8 cellular contexts compared by ENCODE assay signal in genomic region chr6:16130437-16130891, GRCh38. TPM values are rescaled to one million over a fixed set of nuclear protein-coding genes. Genes with fewer than 3 reads are reported as not detected.
A peak's percentile ranks its signal among the peaks of the same experiment; 100 is the strongest.
DNase-seq lines count a peak whose midpoint lies in the region; ATAC-seq and TF ChIP-seq lines count a peak whose summit lies in the region.

No MANE protein-coding gene starts in this region.

- CTCF ChIA-PET in CD4-positive, alpha-beta memory T cell (lab: Charles Lee; ENCODE audit: partially characterized antibody), result interaction anchor here (0.7 to 3.7 kb wide), 7 partner anchors 18 to 461 kb away, joined by 3 to 22 read pairs (median 4); no protein-coding TSS in a partner anchor
- CTCF ChIA-PET in IMR-90 (lab: Yijun Ruan, JAX), result interaction anchor here (0.8 to 1.2 kb wide), 2 partner anchors 23 to 39 kb away, joined by 3 read pairs; no protein-coding TSS in a partner anchor

- H3K9me1 ChIP-seq in IMR-90 (ENCODE audit: insufficient read depth, low read length), result no peaks in the 10 kb centered on the region; the same call in 1 of the 2 replicates

- BruUV-seq in IMR-90 (replicated peaks; lab: Mats Ljungman, UMichigan), result no TSS peak

- H3K14ac ChIP-seq in IMR-90 (replicated peaks; ENCODE audit: low read depth, low read length), result peak overlapping the region; percentile 11; the same call in 1 of the 2 replicates

- H4K91ac ChIP-seq in IMR-90 (ENCODE audit: insufficient read depth, low read depth, low read length), result no peak overlapping the region

- H3K9me3 ChIP-seq in CD4-positive, alpha-beta memory T cell (ENCODE audit: control insufficient read depth in 1 of 2, low read length in 2 of 2), result no peaks in the 10 kb centered on the region
- H3K9me3 ChIP-seq in IMR-90 (ENCODE audit: control insufficient read depth, insufficient read depth, low read length), result no peaks in the 10 kb centered on the region

- TF ChIP-seq CTCF in IMR-90 (conservative IDR thresholded peaks at IDR 0.05; ENCODE audit: low read depth, low read length) (no peak), astrocyte of the spinal cord (IDR thresholded peaks at IDR 0.05; ENCODE audit: low read depth, low read length) (no peak), lower leg skin (IDR thresholded peaks at IDR 0.05) (no peak), type B pancreatic cell (conservative IDR thresholded peaks at IDR 0.05) (no peak)

- H3K4me3 ChIP-seq in CD4-positive, alpha-beta memory T cell (ENCODE audit: low read length in 2 of 2), result peak overlapping the region; percentile 66 to 89
- peak overlapping the region; percentile 95 for H3K4me3 ChIP-seq in IMR-90 (ENCODE audit: insufficient read depth, low read depth, low read length)
- peak overlapping the region; percentile 82 for H3K4me3 ChIP-seq in astrocyte of the spinal cord (ENCODE audit: low read depth, low read length)
- H3K4me3 ChIP-seq in lower leg skin (ENCODE audit: low read depth, poor library complexity, severe bottlenecking), result peak overlapping the region; percentile 98

- TF ChIP-seq POLR2A in IMR-90 (IDR thresholded peaks at IDR 0.05; ENCODE audit: low read depth, low read length) (no peak), lower leg skin (IDR thresholded peaks at IDR 0.05) (no peak)

- DNase-seq in CD4-positive, alpha-beta memory T cell, result no peak
- DNase-seq in IMR-90 (no peak), astrocyte of the spinal cord (ENCODE audit: low read depth, low spot score) (peak; percentile 13), lower leg skin (ENCODE audit: low spot score in 2 of 2) (no peak), type B pancreatic cell (ENCODE audit: extremely low spot score, unreplicated experiment) (no peak), NCI-H1436 (lab: John Stamatoyannopoulos, UW) (no peak)
- DNase-seq in activated effector memory CD4-positive, alpha-beta T cell treated with Interleukin-2 at 50 U/mL for 16 hours, result no peak
- no peak for DNase-seq in stimulated activated CD4-positive, alpha-beta T cell treated with anti-CD3 and anti-CD28 coated beads, Interleukin-4, amount 100 ng/mL, for 1 hour

- peaks cover 0 to 3% (median 0%) of the 10 kb centered on the region in 8 donors for H3K9me3 Mint-ChIP-seq in CD4-positive, alpha-beta memory T cell
- no peaks in the 10 kb centered on the region for H3K9me3 Mint-ChIP-seq in type B pancreatic cell

- peak overlapping the region; percentile 24; the same call in 1 of the 3 replicates for H2BK15ac ChIP-seq in IMR-90 (ENCODE audit: low read depth, low read length)

- peak overlapping the region; percentile 73 for H4K5ac ChIP-seq in IMR-90 (ENCODE audit: low read depth, low read length)

- peaks cover 7% of the 10 kb centered on the region; the same call in 1 of the 2 replicates for H4K20me1 ChIP-seq in IMR-90 (ENCODE audit: insufficient read depth, low read length)

- H3K79me1 ChIP-seq in IMR-90 (ENCODE audit: low read depth in 1 of 2, low read length in 2 of 2), result peaks cover 13 to 15% of the 10 kb centered on the region in 2 experiments; a peak in 3 of 4 replicates

- dilution Hi-C loops in IMR-90 (cut with HindIII; ENCODE audit: low sequenced_read_pairs, unreplicated experiment), result no loop called here

- H4K8ac ChIP-seq in IMR-90 (ENCODE audit: low read depth in 2 of 2, low read length in 2 of 2), result peak overlapping the region in 1 of 2 experiments; percentile 33; a peak in 1 of 4 replicates

- H3K4ac ChIP-seq in IMR-90 (ENCODE audit: low read depth, low read length), result peak overlapping the region; percentile 68

- H3K36me3 ChIP-seq in CD4-positive, alpha-beta memory T cell (ENCODE audit: insufficient read depth, low read length), result no peaks in the 10 kb centered on the region
- no peaks in the 10 kb centered on the region; the same call in 1 of the 2 replicates for H3K36me3 ChIP-seq in IMR-90 (ENCODE audit: control insufficient read depth, insufficient read depth, low read length)

- no peak for ATAC-seq in IMR-90 (ENCODE audit: low read depth)

- no peak overlapping the region for H2AK9ac ChIP-seq in IMR-90 (replicated peaks; ENCODE audit: low read depth, low read length, poor library complexity)

- POLR2A ChIA-PET in CD4-positive, alpha-beta memory T cell (lab: Charles Lee; ENCODE audit: partially characterized antibody), result interaction anchor here (0.9 to 4.6 kb wide), 5 partner anchors 9 to 632 kb away, joined by 3 to 82 read pairs (median 3); no protein-coding TSS in a partner anchor
- POLR2A ChIA-PET in IMR-90 (lab: Charles Lee; ENCODE audit: unreplicated experiment), result interaction anchor here (0.6 kb wide), 1 partner anchor 349 kb away, joined by 3 read pairs; no protein-coding TSS in a partner anchor

- intact Hi-C loops in CD4-positive, alpha-beta memory T cell (cut with micrococcal nuclease), result loop anchor here (10.0 kb wide), 1 partner anchor 194 kb away; no protein-coding TSS in a partner anchor
- intact Hi-C loops in IMR-90 (cut with micrococcal nuclease) (no loop called here), lower leg skin (cut with DNase I; ENCODE audit: low total_unique reads) (no loop called here)

- peak overlapping the region; percentile 66 for H2BK20ac ChIP-seq in IMR-90 (ENCODE audit: low read depth, low read length)

- 80% methylated on average over 1 of the region's 8 CpGs; no CpG with 5 or more reads in 1 of the 2 experiments for WGBS in IMR-90 (ENCODE audit: extremely low coverage in 2 of 2, insufficient read length in 1 of 2), 2 experiments
- 3% methylated on average over 8 of the region's 8 CpGs for WGBS in lower leg skin, 2 donors

- in situ Hi-C loops in IMR-90 (cut with MboI; ENCODE audit: low sequenced_read_pairs), result no loop called here
- in situ Hi-C loops in astrocyte of the spinal cord (cut with HindIII; ENCODE audit: low sequenced_read_pairs), result no loop called here

- peak overlapping the region; percentile 4 for H3K23ac ChIP-seq in IMR-90 (ENCODE audit: low read depth, low read length)

- peaks cover 0 to 3% of the 10 kb centered on the region in 2 donors for H3K27me3 Mint-ChIP-seq in CD4-positive, alpha-beta memory T cell
- peaks cover 7% of the 10 kb centered on the region for H3K27me3 Mint-ChIP-seq in type B pancreatic cell

- peak overlapping the region; percentile 67 for H2BK120ac ChIP-seq in IMR-90 (ENCODE audit: low read depth, low read length)

- H2BK5ac ChIP-seq in IMR-90 (ENCODE audit: low read depth, low read length, poor library complexity, severe bottlenecking), result peak overlapping the region; percentile 61

- peaks cover 15 to 54% of the 10 kb centered on the region in 2 donors for H3K36me3 Mint-ChIP-seq in CD4-positive, alpha-beta memory T cell
- peaks cover 17% of the 10 kb centered on the region for H3K36me3 Mint-ChIP-seq in type B pancreatic cell

- no peak overlapping the region; the same call in 1 of the 2 replicates for H3K56ac ChIP-seq in IMR-90 (ENCODE audit: extremely low read depth, insufficient read depth, low read length)

- H3K4me1 Mint-ChIP-seq in CD4-positive, alpha-beta memory T cell, result peaks cover 31 to 69% (median 44%) of the 10 kb centered on the region in 4 donors
- H3K4me1 Mint-ChIP-seq in type B pancreatic cell (ENCODE audit: unreplicated experiment), result peaks cover 30% of the 10 kb centered on the region

- peaks cover 53% of the 10 kb centered on the region for H3K4me1 ChIP-seq in CD4-positive, alpha-beta memory T cell (ENCODE audit: insufficient read depth, low read length)
- peaks cover 8% of the 10 kb centered on the region for H3K4me1 ChIP-seq in IMR-90 (ENCODE audit: control insufficient read depth, insufficient read depth, low read length)

- peak overlapping the region; percentile 12; the same call in 1 of the 2 replicates for H2AK5ac ChIP-seq in IMR-90 (ENCODE audit: low read depth, low read length)

- TF ChIP-seq RAD21 in IMR-90 (IDR thresholded peaks at IDR 0.05; ENCODE audit: low read length), result no peak

- peak overlapping the region; percentile 94 for H3K4me2 ChIP-seq in IMR-90 (ENCODE audit: low read depth, low read length)

- peak overlapping the region; percentile 16 for H3K9ac ChIP-seq in IMR-90 (ENCODE audit: low read depth, low read length)

- peak overlapping the region; percentile 95 to 99 (median 98) for H3K4me3 Mint-ChIP-seq in CD4-positive, alpha-beta memory T cell
- peak overlapping the region; percentile 98 for H3K4me3 Mint-ChIP-seq in type B pancreatic cell

- peak overlapping the region; percentile 91 for H3K18ac ChIP-seq in IMR-90 (ENCODE audit: low read depth, low read length)

- no peak overlapping the region for H2AFZ ChIP-seq in IMR-90 (replicated peaks; ENCODE audit: low read length, poor library complexity)

- H3K27ac Mint-ChIP-seq in CD4-positive, alpha-beta memory T cell, result peak overlapping the region; percentile 95 to 98 (median 97)
- peak overlapping the region; percentile 93 for H3K27ac Mint-ChIP-seq in type B pancreatic cell

- peak overlapping the region; percentile 93 for H3K27ac ChIP-seq in CD4-positive, alpha-beta memory T cell (ENCODE audit: low read depth, low read length)
- peak overlapping the region; percentile 88; the same call in 1 of the 2 replicates for H3K27ac ChIP-seq in IMR-90 (ENCODE audit: insufficient read depth, low read length)

- H3K27me3 ChIP-seq in CD4-positive, alpha-beta memory T cell (ENCODE audit: insufficient read depth, low read length), result no peaks in the 10 kb centered on the region
- H3K27me3 ChIP-seq in IMR-90 (ENCODE audit: control insufficient read depth, insufficient read depth, low read length), result peaks cover 18% of the 10 kb centered on the region

TF ChIP-seq in IMR-90, 13 proteins besides CTCF, POLR2A, EP300 and RAD21:
- TF ChIP-seq CHD1 (IDR thresholded peaks at IDR 0.05; ENCODE audit: low read depth, low read length), result no peak
- TF ChIP-seq BHLHE40 (IDR thresholded peaks at IDR 0.05; ENCODE audit: low read depth, low read length), result no peak
- TF ChIP-seq MAZ (IDR thresholded peaks at IDR 0.05; ENCODE audit: borderline replicate concordance, low read depth, low read length), result no peak
- no peak for TF ChIP-seq RCOR1 (IDR thresholded peaks at IDR 0.05; ENCODE audit: insufficient replicate concordance, low read length)
- no peak for TF ChIP-seq SMC3 (IDR thresholded peaks at IDR 0.05; ENCODE audit: low read depth, low read length)
- TF ChIP-seq NFE2L2 (IDR thresholded peaks at IDR 0.05; ENCODE audit: low read depth, low read length), result no peak
- TF ChIP-seq FOS (IDR thresholded peaks at IDR 0.05; ENCODE audit: low read depth, low read length), result no peak

RNA-seq across cellular contexts. Expression of gene MYLIP, which starts 1.6 kb away (rescaled TPM):
- total RNA-seq in CD4-positive, alpha-beta memory T cell, result 10 to 100 TPM; 17.5 to 19.9 TPM
- polyA plus RNA-seq in CD4-positive, alpha-beta memory T cell, result 10 to 100 TPM; 71.9 to 88.8 TPM
- total RNA-seq in IMR-90 (2012; rRNA removed) (3.2 and 3.6 TPM in 2 replicates), lower leg skin (10 to 100 TPM; 35.1 to 49.6 (median 43.8) TPM), type B pancreatic cell (ENCODE audit: low replicate concordance) (44.4 and 54.9 TPM in 2 replicates)
- 1.7 and 1.8 TPM in 2 replicates for polyA plus RNA-seq in IMR-90 (2012; rRNA removed)
- polyA plus RNA-seq in IMR-90 (2012; cell fraction: cytosol; rRNA removed), result 1.6 and 1.7 TPM in 2 replicates
- 3.5 and 10.1 TPM in 2 replicates for polyA plus RNA-seq in IMR-90 (2012; cell fraction: nucleus; rRNA removed; ENCODE audit: low replicate concordance)
